8 cellular contexts compared by ENCODE assay signal in the genomic region with DNA sequence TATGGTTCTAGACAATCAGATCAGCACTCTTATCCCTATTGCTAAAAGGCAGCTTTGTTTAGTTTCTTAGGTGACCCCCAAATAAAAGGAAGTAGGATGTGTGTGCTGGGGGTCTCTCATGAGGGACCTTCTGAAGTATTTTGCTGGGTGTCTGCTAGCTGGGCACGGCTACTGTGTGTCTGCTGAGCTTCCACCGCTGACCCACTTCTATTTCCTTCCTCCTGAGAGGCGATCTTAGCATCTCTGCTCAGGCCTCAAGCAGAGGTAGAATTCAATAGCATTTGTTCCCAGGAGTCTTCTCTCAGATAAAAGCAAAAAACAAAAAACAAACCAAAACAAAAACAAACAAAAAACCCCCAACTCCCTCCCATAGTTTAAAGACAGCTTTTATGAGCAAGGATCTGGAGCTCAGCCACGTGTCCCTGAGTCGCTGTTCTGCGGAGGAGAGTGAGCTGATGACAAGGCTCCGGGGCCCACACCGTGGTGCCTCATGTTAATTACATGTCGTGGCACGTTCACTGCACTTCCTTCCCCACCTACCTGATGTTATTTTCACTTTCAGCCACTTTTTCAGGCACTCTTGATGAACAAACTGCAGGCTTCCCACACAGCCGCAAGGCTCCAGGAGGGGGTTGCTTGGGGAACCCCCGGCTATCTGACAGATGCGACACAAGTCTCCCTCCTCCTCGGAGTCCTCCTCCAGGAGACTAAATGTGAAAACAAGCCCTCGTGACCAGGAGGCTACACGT.
A peak's percentile ranks its signal among the peaks of the same experiment; 100 is the strongest.
DNase-seq lines count a peak whose midpoint lies in the region; ATAC-seq and TF ChIP-seq lines count a peak whose summit lies in the region.

No MANE protein-coding gene starts in this region.

- peak; percentile 64 for DNase-seq in GM19240 (ENCODE audit: insufficient read length, low spot score)
- no peak for DNase-seq in WTC11 (ENCODE audit: low spot score)
- peak; percentile 73 for DNase-seq in central memory CD4-positive, alpha-beta T cell
- DNase-seq in stimulated activated CD4-positive, alpha-beta T cell treated with anti-CD3 and anti-CD28 coated beads, TNF-alpha, amount 100 ng/mL, for 1 hour (ENCODE audit: low read depth in 3 of 3, low spot score in 1 of 3) = peak; percentile 35 to 57 (median 41)
- DNase-seq in NCI-H1436 (lab: John Stamatoyannopoulos, UW) = no peak
- DNase-seq in iPS-NIHi7 (ENCODE audit: extremely low spot score) = no peak
- DNase-seq in dermis blood vessel endothelial cell = no peak

- CTCF ChIA-PET in WTC11 (lab: Charles Lee) = interaction anchor here (1.0 kb wide), 1 partner anchor 87 kb away, joined by 3 read pairs; no protein-coding TSS in a partner anchor

- POLR2A ChIA-PET in WTC11 (lab: Charles Lee) = no interaction called here

- peaks cover 7% of the 10 kb centered on the region; the same call in 1 of the 2 replicates for H3K9me3 Mint-ChIP-seq in WTC11

- peaks cover 35% of the 10 kb centered on the region for H3K4me1 Mint-ChIP-seq in WTC11

- H3K27me3 Mint-ChIP-seq in WTC11 (ENCODE audit: low read depth) = no peaks in the 10 kb centered on the region; the same call in 1 of the 2 replicates

- peak; percentile 94 for ATAC-seq in HG03139 (IDR thresholded peaks at IDR 0.05; ENCODE audit: unreplicated experiment)
- no peak for ATAC-seq in WTC11

- no peak overlapping the region for H3K4me3 Mint-ChIP-seq in WTC11

- no peak for TF ChIP-seq CTCF in WTC11 (IDR thresholded peaks at IDR 0.05)

- H3K27ac Mint-ChIP-seq in WTC11 = no peak overlapping the region

- H3K36me3 Mint-ChIP-seq in WTC11 = no peaks in the 10 kb centered on the region

TF ChIP-seq in WTC11, 78 proteins besides CTCF, POLR2A, EP300 and RAD21:
- TF ChIP-seq ZNF263 (CRISPR knock-in tag; IDR thresholded peaks at IDR 0.05; ENCODE audit: low read depth) (peak; percentile 25; the same call in 1 of the 2 replicates), ZNF317 (CRISPR knock-in tag; IDR thresholded peaks at IDR 0.05; ENCODE audit: borderline replicate concordance, low read depth) (no peak)

Comparison
In these comparisons a context has a peak if more than half of its experiments do, and no peak if none do; other contexts are left out.
1. DNase-seq: peak in GM19240 (single experiment), central memory CD4-positive, alpha-beta T cell (single experiment) and stimulated activated CD4-positive, alpha-beta T cell treated with anti-CD3 and anti-CD28 coated beads, TNF-alpha, amount 100 ng/mL, for 1 hour (3 of 3); none in WTC11 (single experiment), NCI-H1436 (single experiment), iPS-NIHi7 (single experiment) and dermis blood vessel endothelial cell (single experiment).